Comparison of ENCODE assay signal across 9 cellular contexts in the genomic region with DNA sequence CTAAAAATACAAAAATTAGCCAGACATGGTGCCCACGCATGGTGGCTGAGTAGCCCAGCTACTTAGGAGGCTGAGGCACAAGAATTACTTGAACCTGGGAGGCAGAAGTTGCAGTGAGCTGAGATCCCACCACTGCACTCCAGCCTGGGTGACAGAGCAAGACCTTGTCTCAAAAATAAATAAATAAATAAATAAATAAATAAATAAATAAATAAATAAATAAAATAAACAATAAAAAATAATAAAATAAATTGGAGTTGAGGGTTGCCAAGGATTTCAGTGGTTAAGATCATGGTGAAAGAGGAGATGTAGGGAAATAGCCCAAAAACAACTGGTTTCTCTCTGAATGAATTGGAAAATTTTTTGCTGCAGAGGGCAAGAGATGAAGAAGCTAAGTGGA. TPM values are rescaled to one million over a fixed set of nuclear protein-coding genes. Genes with fewer than 3 reads are reported as not detected.
"Had no signal": no experiment of that assay in that cellular context is flagged by ENCODE, and none has a peak within 500 bp of the region (broad histone marks: within the 10 kb centered on the region; RNA-seq: fewer than 3 reads in every experiment).

No MANE protein-coding gene starts in this region.

RNA-seq across cellular contexts. Expression of a gene that starts 25.7 kb away (rescaled TPM):
- total RNA-seq: OCI-LY7, PC-3, PC-9, Right ventricle myocardium inferior, Right ventricle myocardium superior, RPMI7951, SJSA1, SK-MEL-5, T-cell had no signal
